In the genomic region with DNA sequence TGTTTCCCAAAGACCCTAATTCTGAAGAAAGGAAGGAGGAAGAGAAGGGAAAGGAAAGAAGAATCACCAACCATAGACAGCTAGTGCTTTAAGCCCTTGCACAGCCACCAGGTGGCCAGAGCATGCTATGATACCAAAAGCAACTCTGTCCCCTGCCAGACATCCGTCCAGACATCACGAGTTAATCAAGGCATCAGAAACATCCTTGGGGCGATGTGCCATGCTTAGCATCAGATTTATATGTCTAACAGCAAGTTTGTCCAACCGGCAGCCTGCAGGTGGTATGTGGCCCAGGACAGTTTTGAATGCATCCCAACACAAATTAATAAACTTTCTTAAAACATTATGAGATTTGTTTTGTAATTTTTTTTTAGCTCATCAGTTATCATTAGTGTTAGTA, we compare ENCODE assay signal across 11 cellular contexts. TPM values are rescaled to one million over a fixed set of nuclear protein-coding genes. Genes with fewer than 3 reads are reported as not detected.
DNase-seq lines count a peak whose midpoint lies in the region; ATAC-seq and TF ChIP-seq lines count a peak whose summit lies in the region.
"Had no signal": no experiment of that assay in that cellular context is flagged by ENCODE, and none has a peak within 500 bp of the region (broad histone marks: within the 10 kb centered on the region; RNA-seq: fewer than 3 reads in every experiment).

No MANE protein-coding gene starts in this region.

- no peaks in the 10 kb centered on the region for H3K9me2 ChIP-seq in MM.1S (replicated peaks; ENCODE audit: insufficient read depth, low read length)

- H3K79me2 ChIP-seq in MM.1S (ENCODE audit: low read length): no peaks in the 10 kb centered on the region

- TF ChIP-seq POLR2A in upper lobe of left lung (IDR thresholded peaks at IDR 0.05): no peak

- no peaks in the 10 kb centered on the region for H4K20me1 ChIP-seq in MM.1S (ENCODE audit: insufficient read depth, low read length)

- no peak overlapping the region for H4K91ac ChIP-seq in neuronal stem cell (ENCODE audit: low read depth, low read length, poor library complexity)

- H3K23ac ChIP-seq in neuronal stem cell (ENCODE audit: low read depth, low read length, poor library complexity): no peak overlapping the region

- intact Hi-C loops in activated T-helper 2 cell treated with anti-CD3 and anti-CD28 coated beads, Interferon-gamma antibody, Interleukin-2, Interleukin-4, amounts not matched to agents 10 μg/mL and 5 μg/mL and 100 μg/mL, durations not matched to agents 14 hours and 24 hours and 36 hours (cut with micrococcal nuclease): no loop called here

- no peak for TF ChIP-seq EP300 in upper lobe of left lung (IDR thresholded peaks at IDR 0.05)

- H3K27ac ChIP-seq in MM.1S (ENCODE audit: low read length): no peak overlapping the region
- no peak overlapping the region for H3K27ac ChIP-seq in neuronal stem cell (replicated peaks; ENCODE audit: low read length)
- H3K27ac ChIP-seq in upper lobe of left lung: no peak overlapping the region
- H3K27ac ChIP-seq in effector memory CD4-positive, alpha-beta T cell (ENCODE audit: insufficient read depth, low read length, poor library complexity, severe bottlenecking): no peak overlapping the region

- no peaks in the 10 kb centered on the region for H3K27me3 Mint-ChIP-seq in chondrocyte (ENCODE audit: low read depth)
- no peaks in the 10 kb centered on the region for H3K27me3 Mint-ChIP-seq in activated T-helper 2 cell treated with anti-CD3 and anti-CD28 coated beads, Interferon-gamma antibody, Interleukin-2, Interleukin-4, amounts not matched to agents 10 μg/mL and 5 μg/mL and 100 μg/mL, durations not matched to agents 14 hours and 24 hours and 36 hours (ENCODE audit: low read depth)

- no peak overlapping the region for H3K4ac ChIP-seq in neuronal stem cell (ENCODE audit: low read length)

- H3K4me3 ChIP-seq in MM.1S (ENCODE audit: low read length) (no peak overlapping the region), neuronal stem cell (ENCODE audit: low read length in 2 of 2) (no peak overlapping the region), upper lobe of left lung (no peak overlapping the region)
- H3K4me3 ChIP-seq in effector memory CD4-positive, alpha-beta T cell (ENCODE audit: insufficient read depth, low read depth, low read length, poor library complexity, severe bottlenecking): no peak overlapping the region

- WGBS in neuronal stem cell (ENCODE audit: extremely low coverage in 2 of 2, insufficient read length in 2 of 2, insufficient replicate concordance in 1 of 2), 2 donors: no CpG with 5 or more reads among the region's 4 CpGs
- WGBS in upper lobe of left lung, 2 donors: 62 to 71% methylated on average over 4 of the region's 4 CpGs

- no peak for ATAC-seq in upper lobe of left lung (ENCODE audit: low FRiP score in 2 of 2)

- H3K27me3 ChIP-seq in MM.1S (replicated peaks; ENCODE audit: insufficient read depth, low read length) (no peaks in the 10 kb centered on the region), neuronal stem cell (ENCODE audit: control insufficient read depth in 3 of 3, insufficient read depth in 3 of 3, low read depth in 1 of 3, low read length in 3 of 3) (no peaks in the 10 kb centered on the region), upper lobe of left lung (no peaks in the 10 kb centered on the region)
- no peaks in the 10 kb centered on the region for H3K27me3 ChIP-seq in effector memory CD4-positive, alpha-beta T cell (replicated peaks; ENCODE audit: control insufficient read depth, insufficient read depth, low read length, poor library complexity, severe bottlenecking)

- no peak overlapping the region for H2AK5ac ChIP-seq in neuronal stem cell (ENCODE audit: low read depth, low read length)

- no peak overlapping the region for H2BK5ac ChIP-seq in neuronal stem cell (ENCODE audit: low read length)

- no peaks in the 10 kb centered on the region for H3K9me3 Mint-ChIP-seq in chondrocyte (ENCODE audit: low read depth)
- H3K9me3 Mint-ChIP-seq in activated T-helper 2 cell treated with anti-CD3 and anti-CD28 coated beads, Interferon-gamma antibody, Interleukin-2, Interleukin-4, amounts not matched to agents 10 μg/mL and 5 μg/mL and 100 μg/mL, durations not matched to agents 14 hours and 24 hours and 36 hours: no peaks in the 10 kb centered on the region

- H3K79me1 ChIP-seq in neuronal stem cell (ENCODE audit: low read depth, low read length): no peaks in the 10 kb centered on the region

- H3K9me3 ChIP-seq in MM.1S (replicated peaks; ENCODE audit: insufficient read depth, low read length) (no peaks in the 10 kb centered on the region), neuronal stem cell (replicated peaks in 1 of 2; ENCODE audit: control insufficient read depth in 2 of 2, insufficient read depth in 1 of 2, low read depth in 1 of 2, low read length in 2 of 2) (no peaks in the 10 kb centered on the region), upper lobe of left lung (no peaks in the 10 kb centered on the region)
- no peaks in the 10 kb centered on the region for H3K9me3 ChIP-seq in effector memory CD4-positive, alpha-beta T cell (ENCODE audit: control insufficient read depth, low read length)

- H3K27ac Mint-ChIP-seq in chondrocyte (ENCODE audit: unreplicated experiment): peak overlapping the region; percentile 8
- H3K27ac Mint-ChIP-seq in activated T-helper 2 cell treated with anti-CD3 and anti-CD28 coated beads, Interferon-gamma antibody, Interleukin-2, Interleukin-4, amounts not matched to agents 10 μg/mL and 5 μg/mL and 100 μg/mL, durations not matched to agents 14 hours and 24 hours and 36 hours: no peak overlapping the region

- H2BK15ac ChIP-seq in neuronal stem cell (ENCODE audit: low read length): no peak overlapping the region

- no peak overlapping the region for H3K18ac ChIP-seq in neuronal stem cell (ENCODE audit: low read length)

- peaks cover 22% of the 10 kb centered on the region for H3K4me1 Mint-ChIP-seq in chondrocyte (ENCODE audit: low read depth)
- H3K4me1 Mint-ChIP-seq in activated T-helper 2 cell treated with anti-CD3 and anti-CD28 coated beads, Interferon-gamma antibody, Interleukin-2, Interleukin-4, amounts not matched to agents 10 μg/mL and 5 μg/mL and 100 μg/mL, durations not matched to agents 14 hours and 24 hours and 36 hours (ENCODE audit: low read depth): peaks cover 6% of the 10 kb centered on the region

- H2BK12ac ChIP-seq in neuronal stem cell (ENCODE audit: low read length): no peak overlapping the region

- H3K9ac ChIP-seq in MM.1S (ENCODE audit: low read length) (no peak overlapping the region), neuronal stem cell (ENCODE audit: low read depth, low read length, poor library complexity) (no peak overlapping the region)

- no peaks in the 10 kb centered on the region for H3K36me3 ChIP-seq in MM.1S (replicated peaks; ENCODE audit: insufficient read depth, low read length)
- H3K36me3 ChIP-seq in neuronal stem cell (replicated peaks in 1 of 2; ENCODE audit: control insufficient read depth in 2 of 2, insufficient read depth in 2 of 2, low read length in 2 of 2): no peaks in the 10 kb centered on the region
- H3K36me3 ChIP-seq in upper lobe of left lung: no peaks in the 10 kb centered on the region
- no peaks in the 10 kb centered on the region for H3K36me3 ChIP-seq in effector memory CD4-positive, alpha-beta T cell (ENCODE audit: control insufficient read depth, insufficient read depth, low read length)

- H2AFZ ChIP-seq in MM.1S (ENCODE audit: low read length) (no peak overlapping the region), neuronal stem cell (ENCODE audit: low read length) (peak overlapping the region; percentile 32)

- H2BK120ac ChIP-seq in neuronal stem cell (ENCODE audit: low read depth, low read length): no peak overlapping the region

- H3K14ac ChIP-seq in neuronal stem cell (ENCODE audit: low read length): no peak overlapping the region

- H3F3A ChIP-seq in MM.1S (ENCODE audit: insufficient read depth, low read length): no peaks in the 10 kb centered on the region

- no peak overlapping the region for H3K4me2 ChIP-seq in MM.1S (ENCODE audit: low read depth, low read length)
- no peak overlapping the region for H3K4me2 ChIP-seq in neuronal stem cell (ENCODE audit: insufficient read depth, low read length, poor library complexity, severe bottlenecking)

- no peak overlapping the region for H4K8ac ChIP-seq in neuronal stem cell (ENCODE audit: low read depth, low read length)

- H3K36me3 Mint-ChIP-seq in chondrocyte (ENCODE audit: low read depth): no peaks in the 10 kb centered on the region
- no peaks in the 10 kb centered on the region for H3K36me3 Mint-ChIP-seq in activated T-helper 2 cell treated with anti-CD3 and anti-CD28 coated beads, Interferon-gamma antibody, Interleukin-2, Interleukin-4, amounts not matched to agents 10 μg/mL and 5 μg/mL and 100 μg/mL, durations not matched to agents 14 hours and 24 hours and 36 hours (ENCODE audit: low read depth)

- H3K4me1 ChIP-seq in MM.1S (ENCODE audit: low read length): peaks cover 11% of the 10 kb centered on the region; the same call in 1 of the 2 replicates
- peaks cover 24 to 26% of the 10 kb centered on the region in 2 donors for H3K4me1 ChIP-seq in neuronal stem cell (ENCODE audit: control insufficient read depth in 2 of 2, insufficient read depth in 1 of 2, low read depth in 1 of 2, low read length in 2 of 2)
- peaks cover 0 to 9% (median 6%) of the 10 kb centered on the region in 4 donors for H3K4me1 ChIP-seq in upper lobe of left lung
- no peaks in the 10 kb centered on the region for H3K4me1 ChIP-seq in effector memory CD4-positive, alpha-beta T cell (ENCODE audit: control insufficient read depth, insufficient read depth, low read length, poor library complexity, severe bottlenecking)

- DNase-seq in NCI-H82 (lab: John Stamatoyannopoulos, UW) (peak; percentile 71), NCI-H82 treated with DMSO at 0.1 percent for 48 hours (lab: John Stamatoyannopoulos, UW; ENCODE audit: unreplicated experiment) (no peak), MM.1S (no peak), chondrocyte (ENCODE audit: low spot score) (no peak), neuronal stem cell (ENCODE audit: low spot score) (no peak), upper lobe of left lung (no peak)
- DNase-seq in effector memory CD4-positive, alpha-beta T cell: no peak
- no peak for DNase-seq in activated T-helper 2 cell treated with anti-CD3 and anti-CD28 coated beads, Interferon-gamma antibody, Interleukin-2, Interleukin-4, amounts not matched to agents 10 μg/mL and 5 μg/mL and 100 μg/mL, durations not matched to agents 14 hours and 24 hours and 36 hours (ENCODE audit: low spot score)
- DNase-seq: activated T-cell treated with anti-CD3 and anti-CD28 coated beads, Interleukin-2, amount 50 U/mL, for 48 hours; C1 segment of cervical spinal cord; NCI-H226 had no signal

- peak; percentile 38 for TF ChIP-seq CTCF in MM.1S (IDR thresholded peaks at IDR 0.05; ENCODE audit: low read length)
- peak; percentile 72 for TF ChIP-seq CTCF in chondrocyte (IDR thresholded peaks at IDR 0.05)
- TF ChIP-seq CTCF in upper lobe of left lung (IDR thresholded peaks at IDR 0.05): peak in 1 of 6 experiments; percentile 12

- H3K4me3 Mint-ChIP-seq in chondrocyte (ENCODE audit: unreplicated experiment): no peak overlapping the region
- H3K4me3 Mint-ChIP-seq in activated T-helper 2 cell treated with anti-CD3 and anti-CD28 coated beads, Interferon-gamma antibody, Interleukin-2, Interleukin-4, amounts not matched to agents 10 μg/mL and 5 μg/mL and 100 μg/mL, durations not matched to agents 14 hours and 24 hours and 36 hours (ENCODE audit: low read depth): no peak overlapping the region

RNA-seq across cellular contexts. Expression of a gene that starts 2.9 kb away (rescaled TPM):
- total RNA-seq in chondrocyte: not detected in 3 replicates
- polyA plus RNA-seq in neuronal stem cell (2013, experiment 1 of 2): 0.89 TPM
- 0.76 TPM for polyA plus RNA-seq in neuronal stem cell (2013, experiment 2 of 2)
- not detected for total RNA-seq in upper lobe of left lung
- not detected in 2 replicates for total RNA-seq in activated T-helper 2 cell treated with anti-CD3 and anti-CD28 coated beads, Interferon-gamma antibody, Interleukin-2, Interleukin-4, amounts not matched to agents 10 μg/mL and 5 μg/mL and 100 μg/mL, durations not matched to agents 14 hours and 24 hours and 36 hours

RNA-seq across cellular contexts. Expression of a gene that starts 50.2 kb away (rescaled TPM):
- 50.3 to 60.1 TPM (median 53.7 TPM) in 3 replicates for total RNA-seq in chondrocyte
- 27.5 TPM for polyA plus RNA-seq in neuronal stem cell (2013, experiment 1 of 2)
- polyA plus RNA-seq in neuronal stem cell (2013, experiment 2 of 2): 29.5 TPM
- total RNA-seq in upper lobe of left lung: 10 to 100 TPM; 17.9 to 85.9 (median 38.4) TPM
- total RNA-seq in activated T-helper 2 cell treated with anti-CD3 and anti-CD28 coated beads, Interferon-gamma antibody, Interleukin-2, Interleukin-4, amounts not matched to agents 10 μg/mL and 5 μg/mL and 100 μg/mL, durations not matched to agents 14 hours and 24 hours and 36 hours: 83.3 and 85.7 TPM in 2 replicates
